8 cellular contexts compared by ENCODE assay signal in genomic region chr15:63834500-63835210, GRCh38. TPM values are rescaled to one million over a fixed set of nuclear protein-coding genes. Genes with fewer than 3 reads are reported as not detected.
DNase-seq lines count a peak whose midpoint lies in the region; ATAC-seq, FAIRE-seq and TF ChIP-seq lines count a peak whose summit lies in the region.

No MANE protein-coding gene starts in this region.

- H2AK5ac ChIP-seq in mesendoderm (ENCODE audit: low read length), result peak overlapping the region; percentile 89

- ATAC-seq in A549, result peak in 1 of 2 experiments; percentile 19; a peak in 2 of 6 replicates
- ATAC-seq in HG03378 (IDR thresholded peaks at IDR 0.05; ENCODE audit: unreplicated experiment), result peak; percentile 3
- ATAC-seq in GM19395 (IDR thresholded peaks at IDR 0.05; ENCODE audit: unreplicated experiment), result no peak
- ATAC-seq in HG03469 (IDR thresholded peaks at IDR 0.05; ENCODE audit: unreplicated experiment), result no peak
- no peak for ATAC-seq in GM18519 (IDR thresholded peaks at IDR 0.05; ENCODE audit: low FRiP score, unreplicated experiment)

- H3K4me2 ChIP-seq in A549 (peak overlapping the region; percentile 86), mesendoderm (ENCODE audit: low read length) (peak overlapping the region; percentile 72)

- BruUV-seq in MCF 10A (replicated peaks; lab: Mats Ljungman, UMichigan), result no TSS peak

- no peak overlapping the region for H4K8ac ChIP-seq in mesendoderm (ENCODE audit: low read depth, low read length)

- 51% methylated on average over 11 of the region's 11 CpGs for WGBS in A549 (ENCODE audit: missing lambda C conversion rate)
- WGBS in mesendoderm (ENCODE audit: extremely low coverage, insufficient coverage, low lambda C conversion rate), result no CpG with 5 or more reads among the region's 11 CpGs

- no peak overlapping the region for H3K4ac ChIP-seq in mesendoderm (ENCODE audit: low read depth, low read length)

- peaks cover 2% of the 10 kb centered on the region for H3K79me2 ChIP-seq in mesendoderm (ENCODE audit: control insufficient read depth, insufficient read depth, low read length)

- no peaks in the 10 kb centered on the region for H3K27me3 ChIP-seq in mesendoderm (ENCODE audit: insufficient read depth, low read length, poor library complexity)

- H3K23ac ChIP-seq in mesendoderm (ENCODE audit: low read length), result peak overlapping the region; percentile 97

- peak overlapping the region; percentile 69 for H3K18ac ChIP-seq in mesendoderm (ENCODE audit: low read length)

- intact Hi-C loops in MCF 10A (cut with micrococcal nuclease), result loop anchor here (5.0 kb wide), 2 partner anchors 213 to 233 kb away; partner anchors contain the start of gene DAPK2

- H3K36me3 ChIP-seq in mesendoderm (ENCODE audit: control insufficient read depth, insufficient read depth, low read length), result no peaks in the 10 kb centered on the region

- H3K27ac ChIP-seq in A549 (peak overlapping the region; percentile 93 to 95), mesendoderm (ENCODE audit: low read depth, low read length) (no peak overlapping the region)

- no peak overlapping the region for H2BK15ac ChIP-seq in mesendoderm (replicated peaks; ENCODE audit: low read depth)

- peaks cover 22% of the 10 kb centered on the region for H3K27me3 Mint-ChIP-seq in MCF 10A (ENCODE audit: insufficient read depth, unreplicated experiment)

- H3K36me3 Mint-ChIP-seq in MCF 10A (ENCODE audit: insufficient read depth, unreplicated experiment), result no peaks in the 10 kb centered on the region

- TF ChIP-seq EP300 in A549 (IDR thresholded peaks at IDR 0.05), result no peak

- H2BK5ac ChIP-seq in mesendoderm (ENCODE audit: low read length), result no peak overlapping the region

- POLR2A ChIA-PET in A549 (lab: Yijun Ruan, JAX), result no interaction called here
- POLR2A ChIA-PET in MCF 10A (lab: Yijun Ruan, JAX), result interaction anchor here (0.7 to 2.1 kb wide), 6 partner anchors 9 to 261 kb away, joined by 3 to 10 read pairs (median 4); no protein-coding TSS in a partner anchor

- peak overlapping the region; percentile 99 for H3K4me3 Mint-ChIP-seq in MCF 10A (ENCODE audit: unreplicated experiment)

- no peak for DNase-seq in A549 (ENCODE audit: low read depth in 1 of 2, low spot score in 1 of 2)
- DNase-seq in MCF 10A (ENCODE audit: unreplicated experiment), result no peak
- DNase-seq in mesendoderm, result no peak
- no peak for DNase-seq in H4 (ENCODE audit: low spot score)

- no peaks in the 10 kb centered on the region for H3K9me3 ChIP-seq in A549

- peaks cover 14% of the 10 kb centered on the region; the same call in 1 of the 3 replicates for H3K4me1 ChIP-seq in A549
- peaks cover 3% of the 10 kb centered on the region for H3K4me1 ChIP-seq in mesendoderm (ENCODE audit: control insufficient read depth, low read depth, low read length)

- peak overlapping the region; percentile 99 for H3K9ac ChIP-seq in mesendoderm (ENCODE audit: low read length)

- no peak overlapping the region for H2BK120ac ChIP-seq in mesendoderm (ENCODE audit: low read depth, low read length)

- no peak for FAIRE-seq in A549 (lab: Jason Lieb, UNC)

- CTCF ChIA-PET in A549 (lab: Yijun Ruan, JAX) (interaction anchor here (1.4 kb wide), 1 partner anchor 58 kb away, joined by 4 read pairs; no protein-coding TSS in a partner anchor), MCF 10A (lab: Yijun Ruan, JAX) (interaction anchor here (0.5 to 0.7 kb wide), 3 partner anchors 46 to 233 kb away, joined by 3 read pairs; no protein-coding TSS in a partner anchor)

- H3K9me3 Mint-ChIP-seq in MCF 10A (ENCODE audit: unreplicated experiment), result no peaks in the 10 kb centered on the region

- H3K56ac ChIP-seq in mesendoderm (ENCODE audit: low read length), result peak overlapping the region; percentile 99

- H3K27ac Mint-ChIP-seq in MCF 10A (ENCODE audit: low read depth, unreplicated experiment), result peak overlapping the region; percentile 99

- TF ChIP-seq RAD21 in A549 (conservative IDR thresholded peaks at IDR 0.05 in 1 of 2, IDR thresholded peaks at IDR 0.05 in 1 of 2), result no peak

- TF ChIP-seq CTCF in A549 (IDR thresholded peaks at IDR 0.05) (no peak), MCF 10A (IDR thresholded peaks at IDR 0.05; ENCODE audit: unreplicated experiment) (no peak)

- H3K4me3 ChIP-seq in A549 (peak overlapping the region; percentile 78), mesendoderm (ENCODE audit: low read length) (peak overlapping the region; percentile 88)

- H3K4me1 Mint-ChIP-seq in MCF 10A (ENCODE audit: insufficient read depth, unreplicated experiment), result peaks cover 24% of the 10 kb centered on the region

- H4K5ac ChIP-seq in mesendoderm (ENCODE audit: low read length), result peak overlapping the region; percentile 90

- peaks cover 2% of the 10 kb centered on the region for H3K79me1 ChIP-seq in mesendoderm (ENCODE audit: low read length)

- no peak; the same call in 1 of the 2 replicates for TF ChIP-seq POLR2A in A549 (IDR thresholded peaks at IDR 0.05; ENCODE audit: low read length)

TF ChIP-seq in A549, 52 proteins besides CTCF, POLR2A, EP300 and RAD21:
- TF ChIP-seq ESRRA (IDR thresholded peaks at IDR 0.05; ENCODE audit: borderline replicate concordance, low read length) (0 out of 2 replicates have a peak, but pooled peaks have one; percentile 18), NR3C1 (IDR thresholded peaks at IDR 0.05) (no peak)

RNA-seq across cellular contexts. Expression of gene HERC1, which starts 0.9 kb away (rescaled TPM):
- polyA plus RNA-seq in A549 (2011; rRNA removed), result 24.1 and 34.1 TPM in 2 replicates
- 14.1 and 17.5 TPM in 2 replicates for polyA plus RNA-seq in A549 (2012; cell fraction: cytosol; rRNA removed)
- polyA plus RNA-seq in A549 (2012; cell fraction: nucleus; rRNA removed), result 48.5 and 62.4 TPM in 2 replicates
- polyA plus RNA-seq in A549 (2017; fragmentation: RNase III; extraction: RNeasy Plus Mini Kit Qiagen cat#74134 plus additional on column Dnase treatment), result 11.4 to 13.5 TPM (median 12.2 TPM) in 3 replicates
- polyA minus RNA-seq in A549 (2011; rRNA and poly(A)+ RNA removed), result 83.5 and 87.4 TPM in 2 replicates
- total RNA-seq in MCF 10A (2022), result 34.0 and 34.3 TPM in 2 replicates
- 8.7 TPM for polyA plus RNA-seq in mesendoderm (2013, experiment 1 of 2)
- 9.7 TPM for polyA plus RNA-seq in mesendoderm (2013, experiment 2 of 2)
- 22.2 and 37.0 TPM in 2 replicates for total RNA-seq in H4 (2014; rRNA removed; shearing (Covaris generic))
